8 cellular contexts compared by ENCODE assay signal in genomic region chr12:48716493-48717251, GRCh38.
DNase-seq lines count a peak whose midpoint lies in the region; ATAC-seq lines count a peak whose summit lies in the region.

TSS of gene CCNT1 (minus strand) at chr12:48716707. CDS start at chr12:48716675, 32 bp downstream.

- DNase-seq in AML-193 (lab: John Stamatoyannopoulos, UW) (peak; percentile 98 to 99), NCI-H446 treated with DMSO at 0.1 percent for 48 hours (lab: John Stamatoyannopoulos, UW) (peak; percentile 99), cerebellar cortex (ENCODE audit: low spot score) (peak; percentile 100), iris pigment epithelial cell (ENCODE audit: low read depth) (peak; percentile 100)
- DNase-seq in stimulated activated CD4-positive, alpha-beta T cell treated with anti-CD3 and anti-CD28 coated beads, Interleukin-12 subunit alpha, Interleukin-12 subunit beta, amount 100 ng/mL, for 4 hours = peak; percentile 96

- ATAC-seq in GM19043 (IDR thresholded peaks at IDR 0.05; ENCODE audit: low read depth, unreplicated experiment) = peak; percentile 97
- peak; percentile 97 for ATAC-seq in HG03378 (IDR thresholded peaks at IDR 0.05; ENCODE audit: unreplicated experiment)
- ATAC-seq in activated CD4-positive, CD25-positive, alpha-beta regulatory T cell treated with anti-CD3 and anti-CD28 coated beads, Interleukin-2, amount 50 U/mL, for 24 hours = peak; percentile 95 to 96

Comparison
In these comparisons a context has a peak if more than half of its experiments do, and no peak if none do; other contexts are left out.
1. Peak in every context shown above with its lines: DNase-seq and ATAC-seq.